Comparison of ENCODE assay signal across 19 cellular contexts in genomic region chr9:104844710-104845109, GRCh38.
DNase-seq lines count a peak whose midpoint lies in the region; ATAC-seq, FAIRE-seq and TF ChIP-seq lines count a peak whose summit lies in the region.
"Had no signal": no experiment of that assay in that cellular context is flagged by ENCODE, and none has a peak within 500 bp of the region (broad histone marks: within the 10 kb centered on the region; RNA-seq: fewer than 3 reads in every experiment).

No MANE protein-coding gene starts in this region.

- peaks cover 17% of the 10 kb centered on the region for H3K4me1 Mint-ChIP-seq in endothelial cell (ENCODE audit: unreplicated experiment)

- DNase-seq in bronchial epithelial cell (ENCODE audit: low read depth) (peak; percentile 68), endothelial cell (ENCODE audit: low spot score) (no peak), foreskin keratinocyte (no peak), NCI-H1417 treated with DMSO at 0.1 percent for 48 hours (lab: John Stamatoyannopoulos, UW) (no peak)
- DNase-seq in activated CD4-positive, alpha-beta T cell treated with anti-CD3 and anti-CD28 coated beads, Interleukin-2, amount 50 U/mL, for 4 hours = no peak
- DNase-seq: C1 segment of cervical spinal cord; Calu3; CD4-positive, alpha-beta memory T cell; COR-L47; DMS53; DMS79 treated with DMSO at 0.1 percent for 48 hours; GF-D8; GM23248; H7; HCEC 1CT had no signal

- peaks cover 1% of the 10 kb centered on the region for H3K36me3 ChIP-seq in bronchial epithelial cell (ENCODE audit: control insufficient read depth, insufficient read depth, low read length)

- no peaks in the 10 kb centered on the region for H3K27me3 ChIP-seq in bronchial epithelial cell (ENCODE audit: control insufficient read depth, insufficient read depth, low read length)
- no peaks in the 10 kb centered on the region for H3K27me3 ChIP-seq in foreskin keratinocyte

- no peaks in the 10 kb centered on the region for H3K4me1 ChIP-seq in foreskin keratinocyte

- H3K4me3 ChIP-seq in bronchial epithelial cell (ENCODE audit: low read depth, low read length) = no peak overlapping the region
- H3K4me3 ChIP-seq: GM23248 had no signal

- peaks cover 3% of the 10 kb centered on the region for H3K27me3 Mint-ChIP-seq in endothelial cell (ENCODE audit: unreplicated experiment)

- H3K36me3 Mint-ChIP-seq in endothelial cell (ENCODE audit: low read depth, unreplicated experiment) = peaks cover 51% of the 10 kb centered on the region

- peak; percentile 72 for FAIRE-seq in bronchial epithelial cell (lab: Jason Lieb, UNC)
- FAIRE-seq: GM12891, GM18507, H1 had no signal

- no peak overlapping the region for H3K27ac ChIP-seq in foreskin keratinocyte
- H3K27ac ChIP-seq: GM23248 had no signal

- no peak overlapping the region for H3K27ac Mint-ChIP-seq in endothelial cell (ENCODE audit: unreplicated experiment)
- H3K27ac Mint-ChIP-seq: CD4-positive, alpha-beta memory T cell had no signal

- TF ChIP-seq CTCF in bronchial epithelial cell (IDR thresholded peaks at IDR 0.05; ENCODE audit: insufficient read depth, low read length, severe bottlenecking) (no peak), endothelial cell (IDR thresholded peaks at IDR 0.05; ENCODE audit: unreplicated experiment) (no peak), foreskin keratinocyte (conservative IDR thresholded peaks at IDR 0.05) (no peak)

- H3K4me3 Mint-ChIP-seq in endothelial cell (ENCODE audit: unreplicated experiment) = peak overlapping the region; percentile 39
- H3K4me3 Mint-ChIP-seq: CD4-positive, alpha-beta memory T cell had no signal

- ATAC-seq in foreskin keratinocyte (peak; percentile 21), GM19397 (IDR thresholded peaks at IDR 0.05; ENCODE audit: unreplicated experiment) (no peak)

- H3K9me3 Mint-ChIP-seq in endothelial cell (ENCODE audit: unreplicated experiment) = no peaks in the 10 kb centered on the region
- H3K9me3 Mint-ChIP-seq: CD4-positive, alpha-beta memory T cell had no signal
